21 cellular contexts compared by ENCODE assay signal in the genomic region with DNA sequence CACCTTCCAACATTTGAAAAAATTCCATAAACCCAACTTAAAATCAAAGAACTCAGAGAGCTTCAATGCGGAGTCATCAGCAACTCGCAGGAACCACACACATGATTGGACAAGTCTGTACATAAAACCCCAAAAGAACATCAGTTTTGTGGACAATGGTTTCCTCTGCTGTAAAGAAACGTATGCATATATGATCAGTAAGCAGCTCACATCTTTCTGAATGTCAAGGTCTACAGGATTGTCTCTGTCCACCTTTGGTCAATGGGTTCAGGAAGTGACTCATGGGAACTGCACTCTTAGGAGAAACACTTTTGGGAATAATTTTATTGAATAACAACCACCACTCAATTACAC.
"Had no signal": no experiment of that assay in that cellular context is flagged by ENCODE, and none has a peak within 500 bp of the region (broad histone marks: within the 10 kb centered on the region; RNA-seq: fewer than 3 reads in every experiment).

No MANE protein-coding gene starts in this region.

- ATAC-seq: activated CD4-positive, alpha-beta T cell treated with anti-CD3 and anti-CD28 coated beads for 36 hours; left lobe of liver; lower lobe of right lung had no signal

- H3K4me3 ChIP-seq: colonic mucosa, lower lobe of right lung, spleen, testis, vagina had no signal

- H3K27ac Mint-ChIP-seq: activated B cell treated with CpG ODN at 0.5 μM for 24 hours; activated CD4-positive, alpha-beta T cell treated with anti-CD3 and anti-CD28 coated beads for 36 hours; progenitor cell of endocrine pancreas; T-helper 1 cell treated with Interleukin-12 subunit alpha and Interleukin-12 subunit beta and Interleukin-4 antibody, amounts not matched to agents 30 μg/mL and 1 μg/mL, for 36 hours; type B pancreatic cell had no signal

- H3K36me3 ChIP-seq: brain microvascular endothelial cell, colonic mucosa had no signal

- H3K4me1 Mint-ChIP-seq: activated B cell treated with CpG ODN at 0.5 μM for 24 hours; activated CD4-positive, alpha-beta T cell treated with anti-CD3 and anti-CD28 coated beads for 36 hours; naive B cell had no signal

- H3K9me3 ChIP-seq: colonic mucosa, lower lobe of right lung, spleen, testis, vagina had no signal

- H3K4me3 Mint-ChIP-seq: activated B cell treated with CpG ODN at 0.5 μM for 24 hours; activated CD4-positive, alpha-beta T cell treated with anti-CD3 and anti-CD28 coated beads for 36 hours; naive B cell; T-helper 1 cell treated with Interleukin-12 subunit alpha and Interleukin-12 subunit beta and Interleukin-4 antibody, amounts not matched to agents 30 μg/mL and 1 μg/mL, for 36 hours; type B pancreatic cell had no signal

- H3K27me3 Mint-ChIP-seq: activated B cell treated with CpG ODN at 0.5 μM for 24 hours; activated CD4-positive, alpha-beta T cell treated with anti-CD3 and anti-CD28 coated beads for 36 hours; naive B cell; progenitor cell of endocrine pancreas; type B pancreatic cell had no signal

- H3K4me1 ChIP-seq: colonic mucosa, lower lobe of right lung had no signal

- H3K9me3 Mint-ChIP-seq: activated B cell treated with CpG ODN at 0.5 μM for 24 hours; naive B cell; T-helper 1 cell treated with Interleukin-12 subunit alpha and Interleukin-12 subunit beta and Interleukin-4 antibody, amounts not matched to agents 30 μg/mL and 1 μg/mL, for 36 hours; type B pancreatic cell had no signal

- H3K27ac ChIP-seq: brain microvascular endothelial cell, colonic mucosa, lower lobe of right lung, spleen, testis, vagina had no signal

- H3K27me3 ChIP-seq: colonic mucosa, spleen, testis, vagina had no signal

- DNase-seq: activated B cell treated with CpG ODN at 0.5 μM for 24 hours; activated CD4-positive, alpha-beta T cell treated with anti-CD3 and anti-CD28 coated beads for 36 hours; activated CD4-positive, alpha-beta T cell treated with anti-CD3 and anti-CD28 coated beads, Interleukin-2, amount 50 U/mL, for 4 hours; activated gamma-delta T cell treated with Interleukin-2 at 50 U/mL for 16 hours; anterior cingulate cortex; brain microvascular endothelial cell; colonic mucosa; erythroblast; foreskin fibroblast; lower lobe of right lung; naive B cell; spleen; stimulated activated CD4-positive, alpha-beta T cell treated with anti-CD3 and anti-CD28 coated beads, Interleukin-4, amount 100 ng/mL, for 1 hour; stimulated activated naive CD4-positive, alpha-beta T cell; T1000; testis had no signal
